In genomic region chr2:226799976-226800940, GRCh38 we compare ENCODE assay signal across 7 cellular contexts. TPM values are rescaled to one million over a fixed set of nuclear protein-coding genes. Genes with fewer than 3 reads are reported as not detected.
A peak's percentile ranks its signal among the peaks of the same experiment; 100 is the strongest.
DNase-seq lines count a peak whose midpoint lies in the region; ATAC-seq and TF ChIP-seq lines count a peak whose summit lies in the region.

No MANE protein-coding gene starts in this region.

- no peaks in the 10 kb centered on the region for H3K79me2 ChIP-seq in OCI-LY1 (ENCODE audit: insufficient read depth, low read length)

- H2AFZ ChIP-seq in OCI-LY1 (ENCODE audit: low read length), result no peak overlapping the region

- no peak for ATAC-seq in HG03439 (IDR thresholded peaks at IDR 0.05; ENCODE audit: unreplicated experiment)

- no peaks in the 10 kb centered on the region for H3K9me2 ChIP-seq in OCI-LY1 (ENCODE audit: low read depth, low read length)

- H3K4me1 ChIP-seq in OCI-LY1 (ENCODE audit: insufficient read depth, low read length, severe bottlenecking), result peaks cover 54% of the 10 kb centered on the region
- no peaks in the 10 kb centered on the region for H3K4me1 ChIP-seq in colonic mucosa
- H3K4me1 ChIP-seq in tibial artery, result peaks cover 0 to 56% (median 40%) of the 10 kb centered on the region in 4 donors

- H3K9ac ChIP-seq in OCI-LY1 (ENCODE audit: low read length) (peak overlapping the region; percentile 71), colonic mucosa (ENCODE audit: low read depth in 2 of 2, low read length in 2 of 2) (peak overlapping the region; percentile 39 to 42)

- no peak for TF ChIP-seq CTCF in GM13977 (IDR thresholded peaks at IDR 0.05; ENCODE audit: extremely low read depth, insufficient read depth, missing control alignments)
- peak; percentile 53 for TF ChIP-seq CTCF in OCI-LY1 (IDR thresholded peaks at IDR 0.05; ENCODE audit: low read length)
- TF ChIP-seq CTCF in colonic mucosa (IDR thresholded peaks at IDR 0.05), result no peak
- peak in 1 of 2 experiments; percentile 60 for TF ChIP-seq CTCF in tibial artery (IDR thresholded peaks at IDR 0.05)

- H3K27me3 ChIP-seq in OCI-LY1 (ENCODE audit: insufficient read depth, low read length), result no peaks in the 10 kb centered on the region
- no peaks in the 10 kb centered on the region for H3K27me3 ChIP-seq in colonic mucosa
- H3K27me3 ChIP-seq in tibial artery, result no peaks in the 10 kb centered on the region

- H3K4me3 ChIP-seq in OCI-LY1 (ENCODE audit: low read depth, low read length, poor library complexity, severe bottlenecking) (peak overlapping the region; percentile 79), colonic mucosa (peak overlapping the region; percentile 68), tibial artery (peak overlapping the region; percentile 85 to 92)

- H3K9me3 ChIP-seq in OCI-LY1 (ENCODE audit: low read length) (no peaks in the 10 kb centered on the region), colonic mucosa (no peaks in the 10 kb centered on the region), tibial artery (no peaks in the 10 kb centered on the region)

- peak overlapping the region; percentile 88 for H3K4me2 ChIP-seq in OCI-LY1 (ENCODE audit: low read length)

- H4K20me1 ChIP-seq in OCI-LY1 (ENCODE audit: insufficient read depth, low read length), result no peaks in the 10 kb centered on the region

- no peaks in the 10 kb centered on the region for H3K36me3 ChIP-seq in OCI-LY1 (ENCODE audit: insufficient read depth, low read length)
- no peaks in the 10 kb centered on the region for H3K36me3 ChIP-seq in colonic mucosa
- H3K36me3 ChIP-seq in tibial artery, result peaks cover 0 to 27% (median 19%) of the 10 kb centered on the region in 3 donors

- H3K27ac ChIP-seq in OCI-LY1 (ENCODE audit: low read depth, low read length, poor library complexity, severe bottlenecking), result peak overlapping the region; percentile 85
- peak overlapping the region; percentile 83 for H3K27ac ChIP-seq in colonic mucosa
- peak overlapping the region; percentile 88 to 97 for H3K27ac ChIP-seq in tibial artery

- in situ Hi-C loops in GM13977 (cut with MboI; ENCODE audit: low pct_unique_long_range_greater_than_20kb, low sequenced_read_pairs, unreplicated experiment), result loop anchor here (25.0 kb wide), 4 partner anchors 312 to 1138 kb away; no protein-coding TSS in a partner anchor

- DNase-seq in GM13977 (ENCODE audit: low spot score) (peak; percentile 36), colonic mucosa (peak; percentile 56), medulla oblongata (ENCODE audit: extremely low spot score) (peak; percentile 39), tibial artery (peak; percentile 24 to 67), NCI-H226 (no peak)

- H3F3A ChIP-seq in OCI-LY1 (ENCODE audit: insufficient read depth, low read length), result no peaks in the 10 kb centered on the region

- intact Hi-C loops in colonic mucosa (cut with DNase I) (loop anchor here (2.0 to 10.0 kb wide), 6 partner anchors 145 to 1133 kb away; no protein-coding TSS in a partner anchor), tibial artery (cut with DNase I; ENCODE audit: low total_unique reads) (loop anchor here (5.0 to 10.0 kb wide), 2 partner anchors 325 to 908 kb away; no protein-coding TSS in a partner anchor)

RNA-seq across cellular contexts. Expression of gene IRS1, which starts 0.6 kb away (rescaled TPM):
- total RNA-seq in colonic mucosa, result 10 to 100 TPM in 1 of 2 donors, 1 to 10 TPM in 1; 9.5 to 17.4 TPM

RNA-seq across cellular contexts. Expression of gene RHBDD1, which starts 35.6 kb away (rescaled TPM):
- total RNA-seq in colonic mucosa, result 10 to 100 TPM; 29.9 to 31.7 TPM
